ENCODE assay signal across 6 cellular contexts in the genomic region with DNA sequence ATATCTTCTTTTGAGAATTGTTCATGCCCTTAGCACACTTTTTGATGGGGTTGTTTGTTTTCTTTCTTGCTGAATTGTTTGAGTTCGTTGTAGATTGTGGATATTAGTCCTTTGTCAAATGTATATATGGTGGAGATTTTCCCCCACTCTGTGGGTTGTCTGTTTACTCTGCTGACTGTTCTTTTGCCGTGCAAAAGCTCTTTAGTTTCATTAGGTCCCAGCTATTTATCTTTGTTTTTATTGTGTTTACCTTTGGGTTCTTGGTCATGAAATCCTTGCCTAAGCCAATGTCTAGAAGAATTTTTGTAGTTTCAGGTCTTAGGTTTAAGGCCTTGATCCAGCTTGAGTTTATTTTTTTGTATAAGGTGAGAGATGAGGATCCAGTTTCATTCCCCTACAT.
"Had no signal": no experiment of that assay in that cellular context is flagged by ENCODE, and none has a peak within 500 bp of the region (broad histone marks: within the 10 kb centered on the region; RNA-seq: fewer than 3 reads in every experiment).

No MANE protein-coding gene starts in this region.

- H3K27ac ChIP-seq: HL-60 had no signal

- DNase-seq: H9, HCEC 1CT, HFFc6, KBM-7 had no signal

- H3K4me3 ChIP-seq: GM23338 had no signal
